In the genomic region with DNA sequence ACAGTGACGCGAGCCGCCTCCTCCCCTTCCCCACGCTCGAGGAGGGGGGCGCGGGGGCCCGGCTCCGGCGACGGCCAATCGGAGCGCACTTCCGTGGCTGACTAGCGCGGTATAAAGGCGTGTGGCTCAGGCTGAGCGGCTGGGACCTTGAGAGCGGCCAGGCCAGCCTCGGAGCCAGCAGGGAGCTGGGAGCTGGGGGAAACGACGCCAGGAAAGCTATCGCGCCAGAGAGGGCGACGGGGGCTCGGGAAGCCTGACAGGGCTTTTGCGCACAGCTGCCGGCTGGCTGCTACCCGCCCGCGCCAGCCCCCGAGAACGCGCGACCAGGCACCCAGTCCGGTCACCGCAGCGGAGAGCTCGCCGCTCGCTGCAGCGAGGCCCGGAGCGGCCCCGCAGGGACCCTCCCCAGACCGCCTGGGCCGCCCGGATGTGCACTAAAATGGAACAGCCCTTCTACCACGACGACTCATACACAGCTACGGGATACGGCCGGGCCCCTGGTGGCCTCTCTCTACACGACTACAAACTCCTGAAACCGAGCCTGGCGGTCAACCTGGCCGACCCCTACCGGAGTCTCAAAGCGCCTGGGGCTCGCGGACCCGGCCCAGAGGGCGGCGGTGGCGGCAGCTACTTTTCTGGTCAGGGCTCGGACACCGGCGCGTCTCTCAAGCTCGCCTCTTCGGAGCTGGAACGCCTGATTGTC, we compare ENCODE assay signal across 8 cellular contexts. TPM values are rescaled to one million over a fixed set of nuclear protein-coding genes. Genes with fewer than 3 reads are reported as not detected.
A peak's percentile ranks its signal among the peaks of the same experiment; 100 is the strongest.
DNase-seq lines count a peak whose midpoint lies in the region; ATAC-seq, FAIRE-seq and TF ChIP-seq lines count a peak whose summit lies in the region.

A gene (plus strand): TSS at position 142 of the 703 bp plus-strand sequence. CDS start 286 bp downstream, at position 428.

- peak; percentile 34 for ATAC-seq in GM18907 (IDR thresholded peaks at IDR 0.05; ENCODE audit: unreplicated experiment)
- peak; percentile 21 for ATAC-seq in HG03442 (IDR thresholded peaks at IDR 0.05; ENCODE audit: unreplicated experiment)
- ATAC-seq in HepG2, result peak; percentile 70

- CTCF ChIA-PET in HepG2 (lab: Yijun Ruan, JAX; ENCODE audit: low intra/inter-chr PET ratio, low total read pairs), result interaction anchor here (0.7 to 0.8 kb wide), 2 partner anchors 14 to 115 kb away, joined by 3 read pairs; no protein-coding TSS in a partner anchor

- FAIRE-seq in HepG2 (lab: Jason Lieb, UNC), result peak; percentile 56

- peak within 1 kb of the TSS; percentile 77 to 87 (median 78) for H3K4me3 ChIP-seq in HepG2 (replicated peaks in 1 of 3; ENCODE audit: insufficient read depth in 1 of 3, low read depth in 2 of 3, low read length in 3 of 3)

- H3K9me3 ChIP-seq in HepG2 (ENCODE audit: low read length), result no peaks in the 10 kb centered on the region

- TF ChIP-seq CTCF in HepG2 (CRISPR knock-in tag; IDR thresholded peaks at IDR 0.05), result peak; percentile 24

- peak; percentile 95 for DNase-seq in AG08396 (ENCODE audit: low spot score)
- peak; percentile 89 for DNase-seq in NCI-H774 (lab: John Stamatoyannopoulos, UW)
- DNase-seq in activated CD4-positive, alpha-beta T cell treated with anti-CD3 and anti-CD28 coated beads, Interleukin-2, amount 50 U/mL, for 4 hours, result peak; percentile 97
- DNase-seq in dermis blood vessel endothelial cell, result peak; percentile 99
- peak; percentile 88 for DNase-seq in HepG2 (ENCODE audit: low spot score)
- DNase-seq in stimulated activated CD4-positive, alpha-beta T cell treated with anti-CD3 and anti-CD28 coated beads, Interleukin-2, amount 100 ng/mL, for 48 hours, result peak; percentile 95 to 97

- POLR2A ChIA-PET in HepG2 (lab: Yijun Ruan, JAX), result interaction anchor here (0.7 to 3.9 kb wide), 16 partner anchors 9 to 326 kb away, joined by 3 to 124 read pairs (median 12); a partner anchor contains a TSS

- TF ChIP-seq POLR2A in HepG2 (IDR thresholded peaks at IDR 0.05; ENCODE audit: insufficient read depth in 1 of 2, low read depth in 2 of 2, low read length in 2 of 2), result peak; percentile 100

- H3K79me2 ChIP-seq in HepG2 (ENCODE audit: insufficient read depth, low read length), result peaks cover 8% of the 10 kb centered on the region

- H3K27me3 ChIP-seq in HepG2 (ENCODE audit: control insufficient read depth in 1 of 2, insufficient read depth in 2 of 2, low read length in 2 of 2), result no peaks in the 10 kb centered on the region

- peaks cover 60% of the 10 kb centered on the region for H3K4me1 ChIP-seq in HepG2 (ENCODE audit: insufficient read depth, low read length)

- H2AFZ ChIP-seq in HepG2 (ENCODE audit: low read length), result no peak within 1 kb of the TSS

- peak within 1 kb of the TSS; percentile 81 for H3K27ac ChIP-seq in HepG2 (ENCODE audit: extremely low read length, insufficient read depth, low read length)

- WGBS in HepG2 (ENCODE audit: low lambda C conversion rate), result 0% methylated on average over 6 of the region's 73 CpGs

- intact Hi-C loops in HepG2 (cut with micrococcal nuclease; ENCODE audit: unreplicated experiment), result no loop called here

- no peak; the same call in 1 of the 2 replicates for TF ChIP-seq RAD21 in HepG2 (CRISPR knock-in tag; IDR thresholded peaks at IDR 0.05)

- H3K9ac ChIP-seq in HepG2 (ENCODE audit: insufficient read depth, low read depth, low read length), result peak within 1 kb of the TSS; percentile 89

- H3K36me3 ChIP-seq in HepG2 (replicated peaks in 1 of 2; ENCODE audit: control insufficient read depth in 1 of 2, insufficient read depth in 2 of 2, low read length in 2 of 2), result no peaks in the 10 kb centered on the region

- H3K4me2 ChIP-seq in HepG2 (ENCODE audit: low read depth, low read length), result peak within 1 kb of the TSS; percentile 99

- TF ChIP-seq EP300 in HepG2 (IDR thresholded peaks at IDR 0.05; ENCODE audit: low read depth in 2 of 2, low read length in 2 of 2), result peak; percentile 31 to 54; a peak in 1 of 4 replicates
- TF ChIP-seq EP300 in HepG2 (CRISPR knock-in tag; IDR thresholded peaks at IDR 0.05; ENCODE audit: borderline replicate concordance), result peak; percentile 74; the same call in 1 of the 2 replicates

- BruUV-seq in HepG2 (replicated peaks; lab: Mats Ljungman, UMichigan), result TSS peak; percentile 81

- no peaks in the 10 kb centered on the region for H4K20me1 ChIP-seq in HepG2 (ENCODE audit: insufficient read depth, low read length)

- in situ Hi-C loops in HepG2 (cut with HindIII; ENCODE audit: extremely low pct_ligation_motif_present, low pct_unique_long_range_greater_than_20kb), result no loop called here

TF ChIP-seq in HepG2, 621 proteins besides CTCF, POLR2A, EP300 and RAD21 (continues in another document):
- TF ChIP-seq PHF20 (CRISPR knock-in tag; IDR thresholded peaks at IDR 0.05) (peak; percentile 75), KLF13 (CRISPR knock-in tag; IDR thresholded peaks at IDR 0.05) (no peak), ZNF709 (CRISPR knock-in tag; IDR thresholded peaks at IDR 0.05) (peak; percentile 40; the same call in 1 of the 2 replicates), ZSCAN20 (CRISPR knock-in tag; IDR thresholded peaks at IDR 0.05; ENCODE audit: borderline replicate concordance) (no peak), CHCHD3 (CRISPR knock-in tag; IDR thresholded peaks at IDR 0.05) (no peak), HMG20A (CRISPR knock-in tag; IDR thresholded peaks at IDR 0.05; ENCODE audit: borderline replicate concordance) (peak; percentile 54; the same call in 1 of the 2 replicates), PRMT3 (CRISPR knock-in tag; IDR thresholded peaks at IDR 0.05; ENCODE audit: borderline replicate concordance, low read depth) (no peak; the same call in 1 of the 2 replicates), ZNF563 (CRISPR knock-in tag; IDR thresholded peaks at IDR 0.05) (peak; percentile 57; the same call in 1 of the 2 replicates), BCL6 (CRISPR knock-in tag; IDR thresholded peaks at IDR 0.05) (peak; percentile 78), NR3C1 (CRISPR knock-in tag; IDR thresholded peaks at IDR 0.05) (no peak), KAT2B (IDR thresholded peaks at IDR 0.05; ENCODE audit: borderline replicate concordance, low read depth, low read length) (no peak), NR2F2 (IDR thresholded peaks at IDR 0.05; ENCODE audit: borderline replicate concordance, low read depth) (no peak), ZSCAN22 (CRISPR knock-in tag; IDR thresholded peaks at IDR 0.05) (no peak), PHB2 (IDR thresholded peaks at IDR 0.05; ENCODE audit: partially characterized antibody) (no peak)
- TF ChIP-seq, protein P1, sequence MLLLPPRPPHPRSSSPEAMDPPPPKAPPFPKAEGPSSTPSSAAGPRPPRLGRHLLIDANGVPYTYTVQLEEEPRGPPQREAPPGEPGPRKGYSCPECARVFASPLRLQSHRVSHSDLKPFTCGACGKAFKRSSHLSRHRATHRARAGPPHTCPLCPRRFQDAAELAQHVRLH (CRISPR knock-in tag; IDR thresholded peaks at IDR 0.05; ENCODE audit: borderline replicate concordance, low read depth), result peak; percentile 80; the same call in 1 of the 2 replicates
- TF ChIP-seq, protein P2, sequence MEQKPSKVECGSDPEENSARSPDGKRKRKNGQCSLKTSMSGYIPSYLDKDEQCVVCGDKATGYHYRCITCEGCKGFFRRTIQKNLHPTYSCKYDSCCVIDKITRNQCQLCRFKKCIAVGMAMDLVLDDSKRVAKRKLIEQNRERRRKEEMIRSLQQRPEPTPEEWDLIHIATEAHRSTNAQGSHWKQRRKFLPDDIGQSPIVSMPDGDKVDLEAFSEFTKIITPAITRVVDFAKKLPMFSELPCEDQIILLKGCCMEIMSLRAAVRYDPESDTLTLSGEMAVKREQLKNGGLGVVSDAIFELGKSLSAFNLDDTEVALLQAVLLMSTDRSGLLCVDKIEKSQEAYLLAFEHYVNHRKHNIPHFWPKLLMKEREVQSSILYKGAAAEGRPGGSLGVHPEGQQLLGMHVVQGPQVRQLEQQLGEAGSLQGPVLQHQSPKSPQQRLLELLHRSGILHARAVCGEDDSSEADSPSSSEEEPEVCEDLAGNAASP (CRISPR knock-in tag; IDR thresholded peaks at IDR 0.05; ENCODE audit: borderline replicate concordance), result peak; percentile 83
- TF ChIP-seq, protein P3, sequence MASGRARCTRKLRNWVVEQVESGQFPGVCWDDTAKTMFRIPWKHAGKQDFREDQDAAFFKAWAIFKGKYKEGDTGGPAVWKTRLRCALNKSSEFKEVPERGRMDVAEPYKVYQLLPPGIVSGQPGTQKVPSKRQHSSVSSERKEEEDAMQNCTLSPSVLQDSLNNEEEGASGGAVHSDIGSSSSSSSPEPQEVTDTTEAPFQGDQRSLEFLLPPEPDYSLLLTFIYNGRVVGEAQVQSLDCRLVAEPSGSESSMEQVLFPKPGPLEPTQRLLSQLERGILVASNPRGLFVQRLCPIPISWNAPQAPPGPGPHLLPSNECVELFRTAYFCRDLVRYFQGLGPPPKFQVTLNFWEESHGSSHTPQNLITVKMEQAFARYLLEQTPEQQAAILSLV (CRISPR knock-in tag; IDR thresholded peaks at IDR 0.05; ENCODE audit: borderline replicate concordance), result peak; percentile 82; the same call in 1 of the 2 replicates

RNA-seq across cellular contexts. Expression of the gene that starts here (rescaled TPM):
- 61.1 and 151 TPM in 2 replicates for total RNA-seq in dermis blood vessel endothelial cell
- 4.9 and 7.7 TPM in 2 replicates for total RNA-seq in HepG2 (2016; rRNA removed; fragmentation: Illumina TruSeq; extraction: Trizol)
- 3.3 and 3.8 TPM in 2 replicates for total RNA-seq in HepG2 (2016; cell fraction: cytosol; rRNA removed; fragmentation: Illumina TruSeq; extraction: Trizol; ENCODE audit: low read depth)
- total RNA-seq in HepG2 (2016; cell fraction: insoluble cytoplasmic fraction; rRNA removed; fragmentation: Illumina TruSeq; extraction: Trizol), result 3.8 and 7.5 TPM in 2 replicates
- 6.6 TPM in 2 replicates for total RNA-seq in HepG2 (2016; cell fraction: membrane; rRNA removed; fragmentation: Illumina TruSeq; extraction: Trizol)
- total RNA-seq in HepG2 (2016; cell fraction: nucleus; rRNA removed; fragmentation: Illumina TruSeq; extraction: Trizol), result 7.2 and 8.6 TPM in 2 replicates
- polyA plus RNA-seq in HepG2 (2011; rRNA removed), result 8.2 and 15.9 TPM in 2 replicates
- polyA plus RNA-seq in HepG2 (2011; cell fraction: cytosol; rRNA removed), result 10.9 and 15.9 TPM in 2 replicates
- 19.5 and 30.3 TPM in 2 replicates for polyA plus RNA-seq in HepG2 (2011; cell fraction: nucleus; rRNA removed)
- polyA plus RNA-seq in HepG2 (2012), result 2.5 and 5.8 TPM in 2 replicates
- 2.6 and 2.8 TPM in 2 replicates for polyA plus RNA-seq in HepG2 (2016; cell fraction: cytosol; fragmentation: Illumina TruSeq; extraction: Trizol; ENCODE audit: low read depth)
- 5.6 and 7.1 TPM in 2 replicates for polyA plus RNA-seq in HepG2 (2016; cell fraction: insoluble cytoplasmic fraction; fragmentation: Illumina TruSeq; extraction: Trizol; ENCODE audit: low read depth)
- polyA plus RNA-seq in HepG2 (2016; cell fraction: membrane; fragmentation: Illumina TruSeq; extraction: Trizol; ENCODE audit: low read depth), result 3.6 and 3.7 TPM in 2 replicates
- 15.5 and 16.4 TPM in 2 replicates for polyA plus RNA-seq in HepG2 (2016; cell fraction: nucleus; fragmentation: Illumina TruSeq; extraction: Trizol; ENCODE audit: insufficient read depth, low read depth)
- polyA minus RNA-seq in HepG2 (2011; rRNA and poly(A)+ RNA removed; ENCODE audit: low replicate concordance), result 17.5 and 34.8 TPM in 2 replicates
- 14.3 and 14.8 TPM in 2 replicates for polyA minus RNA-seq in HepG2 (2011; cell fraction: cytosol; rRNA and poly(A)+ RNA removed)
- 7.0 and 8.7 TPM in 2 replicates for polyA minus RNA-seq in HepG2 (2011; cell fraction: nucleus; rRNA and poly(A)+ RNA removed)

Comparison
In these comparisons a context has a peak if more than half of its experiments do, and no peak if none do; other contexts are left out.
1. Peak in every context shown above with its lines: DNase-seq, ATAC-seq, H3K4me3 ChIP-seq and H3K27ac ChIP-seq.